ENCODE assay signal across 10 cellular contexts in the genomic region with DNA sequence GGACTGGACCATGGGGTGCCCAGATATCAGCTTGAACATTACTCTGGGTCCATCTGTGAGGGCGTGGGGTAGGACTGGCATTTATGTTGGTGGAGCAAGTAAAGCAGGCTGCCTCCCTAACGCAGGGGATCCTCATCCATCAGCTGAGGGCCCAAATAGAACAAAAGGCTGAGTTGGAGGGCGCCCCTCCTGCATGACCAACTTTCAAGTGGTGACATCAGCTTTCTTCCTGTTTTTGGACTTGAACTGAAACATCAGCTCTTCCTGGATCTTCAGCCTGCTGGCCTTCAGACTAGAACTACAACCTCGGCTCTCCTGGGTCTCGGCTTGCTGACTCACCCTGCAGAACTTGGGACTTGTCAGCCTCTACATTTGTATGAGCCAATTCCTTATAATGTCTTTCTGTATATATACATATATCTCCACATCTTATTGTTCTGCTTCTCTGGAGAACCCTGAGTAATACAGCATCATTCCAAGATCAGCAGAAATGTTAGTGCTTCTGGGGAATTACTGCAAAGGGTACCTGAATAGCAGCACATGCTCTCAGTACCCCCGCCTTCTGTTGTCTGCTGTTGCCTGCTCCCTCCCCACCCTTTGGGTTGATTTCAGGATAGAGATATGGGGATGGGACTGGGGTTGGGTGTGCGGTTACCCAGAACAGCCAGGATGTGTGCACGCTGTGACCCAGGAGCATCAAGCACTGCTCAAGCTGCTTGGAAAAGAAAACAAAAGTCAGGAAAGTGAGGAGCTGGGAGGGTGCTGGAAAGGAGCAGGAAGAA. TPM values are rescaled to one million over a fixed set of nuclear protein-coding genes. Genes with fewer than 3 reads are reported as not detected.
DNase-seq lines count a peak whose midpoint lies in the region; FAIRE-seq and TF ChIP-seq lines count a peak whose summit lies in the region.
"Had no signal": no experiment of that assay in that cellular context is flagged by ENCODE, and none has a peak within 500 bp of the region (broad histone marks: within the 10 kb centered on the region; RNA-seq: fewer than 3 reads in every experiment).

No MANE protein-coding gene starts in this region.

- peaks cover 38% of the 10 kb centered on the region for H3K4me1 ChIP-seq in endothelial cell of umbilical vein (ENCODE audit: control insufficient read depth, extremely low read depth, insufficient read depth, low read length)
- H3K4me1 ChIP-seq in sigmoid colon = peaks cover 0 to 9% (median 3%) of the 10 kb centered on the region in 4 donors
- H3K4me1 ChIP-seq in mammary epithelial cell (ENCODE audit: insufficient read depth, low read length) = peaks cover 6% of the 10 kb centered on the region
- H3K4me1 ChIP-seq: pancreas had no signal

- DNase-seq in NCI-H2171 treated with DMSO at 0.1 percent for 48 hours (lab: John Stamatoyannopoulos, UW) (peak; percentile 12), NCI-H2171 (lab: John Stamatoyannopoulos, UW) (no peak), SIG-M5 (lab: John Stamatoyannopoulos, UW) (peak; percentile 33), endothelial cell of umbilical vein (ENCODE audit: low read depth, low spot score) (peak; percentile 87), sigmoid colon (peak; percentile 65), T1000 (lab: John Stamatoyannopoulos, UW) (no peak), mammary epithelial cell (no peak), DMS 273 (lab: John Stamatoyannopoulos, UW; ENCODE audit: unreplicated experiment) (no peak)
- DNase-seq: pancreas had no signal

- peak; percentile 96 for FAIRE-seq in endothelial cell of umbilical vein (lab: Jason Lieb, UNC)
- FAIRE-seq: pancreas had no signal

- BruUV-seq in endothelial cell of umbilical vein (replicated peaks; lab: Mats Ljungman, UMichigan) (TSS peak; percentile 65), mammary epithelial cell (replicated peaks; lab: Mats Ljungman, UMichigan) (no TSS peak)

- intact Hi-C loops in endothelial cell of umbilical vein (cut with micrococcal nuclease) = no loop called here
- intact Hi-C loops in sigmoid colon (cut with DNase I) = no loop called here
- intact Hi-C loops in mammary epithelial cell (cut with micrococcal nuclease) = no loop called here

- H3K9me3 ChIP-seq in endothelial cell of umbilical vein (replicated peaks; ENCODE audit: control insufficient read depth, insufficient read depth, low read length) (no peaks in the 10 kb centered on the region), sigmoid colon (no peaks in the 10 kb centered on the region), mammary epithelial cell (replicated peaks; ENCODE audit: insufficient read depth, low read length) (no peaks in the 10 kb centered on the region)
- H3K9me3 ChIP-seq: pancreas had no signal

- CTCF ChIA-PET in endothelial cell of umbilical vein (lab: Charles Lee) = interaction anchor here (0.7 to 1.5 kb wide), 6 partner anchors 10 to 71 kb away, joined by 3 to 7 read pairs (median 4); partner anchors contain the start of gene STARD7
- CTCF ChIA-PET in mammary epithelial cell (lab: Charles Lee; ENCODE audit: low non-redundant PET) = no interaction called here

- H3K4me3 ChIP-seq in endothelial cell of umbilical vein (replicated peaks in 1 of 3; ENCODE audit: insufficient read depth in 1 of 3, low read depth in 1 of 3, low read length in 3 of 3) (no peak overlapping the region), sigmoid colon (no peak overlapping the region), mammary epithelial cell (replicated peaks in 1 of 3; ENCODE audit: insufficient read depth in 1 of 3, low read depth in 2 of 3, low read length in 3 of 3) (no peak overlapping the region)
- H3K4me3 ChIP-seq: pancreas had no signal

- dilution Hi-C loops in endothelial cell of umbilical vein (cut with MboI; ENCODE audit: extremely low pct_ligation_motif_present, low sequenced_read_pairs) = no loop called here
- dilution Hi-C loops in mammary epithelial cell (cut with HindIII; ENCODE audit: low sequenced_read_pairs) = no loop called here

- POLR2A ChIA-PET in endothelial cell of umbilical vein (lab: Charles Lee) = interaction anchor here (0.6 to 1.1 kb wide), 3 partner anchors 8 to 38 kb away, joined by 3 to 6 read pairs (median 3); partner anchors contain the start of gene STARD7

- no peak for TF ChIP-seq EP300 in sigmoid colon (IDR thresholded peaks at IDR 0.05)

- 88 to 92% methylated on average over 8 of the region's 8 CpGs for WGBS in sigmoid colon, 2 donors
- WGBS in mammary epithelial cell (ENCODE audit: low coverage, missing lambda C conversion rate) = 92% methylated on average over 7 of the region's 8 CpGs

- H3K9me1 ChIP-seq in endothelial cell of umbilical vein (replicated peaks; ENCODE audit: control insufficient read depth, extremely low read depth, insufficient read depth, low read length) = no peaks in the 10 kb centered on the region

- H3K36me3 ChIP-seq in endothelial cell of umbilical vein (ENCODE audit: control insufficient read depth in 2 of 2, extremely low read depth in 1 of 2, insufficient read depth in 2 of 2, low read length in 2 of 2) (no peaks in the 10 kb centered on the region), sigmoid colon (peaks cover 0 to 3% (median 0%) of the 10 kb centered on the region in 4 donors), mammary epithelial cell (ENCODE audit: insufficient read depth, low read length) (no peaks in the 10 kb centered on the region)
- H3K36me3 ChIP-seq: pancreas had no signal

- H3K9ac ChIP-seq in endothelial cell of umbilical vein (replicated peaks; ENCODE audit: extremely low read depth, insufficient read depth, low read length) (peak overlapping the region; percentile 18), mammary epithelial cell (ENCODE audit: insufficient read depth, low read length) (no peak overlapping the region)

- TF ChIP-seq POLR2A in endothelial cell of umbilical vein (IDR thresholded peaks at IDR 0.05; ENCODE audit: low read depth, low read length) (no peak), sigmoid colon (IDR thresholded peaks at IDR 0.05) (no peak)

- H3K27me3 ChIP-seq in endothelial cell of umbilical vein (ENCODE audit: control insufficient read depth in 2 of 2, insufficient read depth in 2 of 2, low read length in 2 of 2) (no peaks in the 10 kb centered on the region), sigmoid colon (no peaks in the 10 kb centered on the region), mammary epithelial cell (ENCODE audit: insufficient read depth, low read length) (no peaks in the 10 kb centered on the region)
- H3K27me3 ChIP-seq: pancreas had no signal

- H2AFZ ChIP-seq in endothelial cell of umbilical vein (ENCODE audit: low read depth, low read length) = peak overlapping the region; percentile 3
- H2AFZ ChIP-seq in mammary epithelial cell (ENCODE audit: low read depth, low read length) = no peak overlapping the region

- H3K27ac ChIP-seq in endothelial cell of umbilical vein (ENCODE audit: insufficient read depth, low read depth, low read length) = peak overlapping the region; percentile 68
- no peak overlapping the region for H3K27ac ChIP-seq in sigmoid colon
- no peak overlapping the region for H3K27ac ChIP-seq in mammary epithelial cell (ENCODE audit: insufficient read depth, low read depth, low read length)
- H3K27ac ChIP-seq: 22Rv1 had no signal

- TF ChIP-seq CTCF in endothelial cell of umbilical vein (IDR thresholded peaks at IDR 0.05; ENCODE audit: extremely low read depth in 1 of 2, insufficient read depth in 1 of 2, low read depth in 1 of 2, low read length in 2 of 2) = no peak
- TF ChIP-seq CTCF in sigmoid colon (IDR thresholded peaks at IDR 0.05) = no peak
- TF ChIP-seq CTCF in mammary epithelial cell (conservative IDR thresholded peaks at IDR 0.05 in 1 of 2, IDR thresholded peaks at IDR 0.05 in 1 of 2; ENCODE audit: extremely low read depth in 1 of 2, insufficient read depth in 1 of 2, low read depth in 1 of 2, low read length in 2 of 2) = no peak

- in situ Hi-C loops in mammary epithelial cell (cut with MboI; ENCODE audit: low sequenced_read_pairs in 2 of 2) = no loop called here

- H3K79me2 ChIP-seq in endothelial cell of umbilical vein (ENCODE audit: control insufficient read depth, insufficient read depth, low read length) = no peaks in the 10 kb centered on the region
- H3K79me2 ChIP-seq in mammary epithelial cell (ENCODE audit: insufficient read depth, low read length) = no peaks in the 10 kb centered on the region

- H3K4me2 ChIP-seq in endothelial cell of umbilical vein (ENCODE audit: insufficient read depth, low read length) (no peak overlapping the region), mammary epithelial cell (ENCODE audit: insufficient read depth, low read depth, low read length) (no peak overlapping the region)

- H4K20me1 ChIP-seq in endothelial cell of umbilical vein (replicated peaks; ENCODE audit: control insufficient read depth, extremely low read depth, insufficient read depth, low read length) (no peaks in the 10 kb centered on the region), mammary epithelial cell (ENCODE audit: insufficient read depth, low read length) (no peaks in the 10 kb centered on the region)

RNA-seq across cellular contexts. Expression of gene TMEM127, which starts 20.0 kb away (rescaled TPM):
- total RNA-seq in endothelial cell of umbilical vein (41.5 and 48.4 TPM in 2 replicates), sigmoid colon (10 to 100 TPM; 24.6 to 30.5 (median 27.9) TPM), mammary epithelial cell (10 to 100 TPM; 39.9 to 43.8 TPM)
- polyA plus RNA-seq in endothelial cell of umbilical vein (75.7 and 94.0 TPM in 2 replicates), sigmoid colon (10 to 100 TPM; 10.8 to 40.1 (median 12.5) TPM), mammary epithelial cell (47.6 TPM)
- 34.4 and 37.7 TPM in 2 replicates for polyA plus RNA-seq in endothelial cell of umbilical vein (2011; cell fraction: cytosol; rRNA removed)
- polyA plus RNA-seq in endothelial cell of umbilical vein (2011; cell fraction: nucleus; rRNA removed) = 19.7 and 23.1 TPM in 2 replicates
- polyA plus RNA-seq in endothelial cell of umbilical vein (2012) = 36.8 and 38.3 TPM in 2 replicates
- polyA minus RNA-seq in endothelial cell of umbilical vein (80.1 and 89.1 TPM in 2 replicates), mammary epithelial cell (36.5 TPM)
- 13.4 TPM for polyA minus RNA-seq in endothelial cell of umbilical vein (2011; cell fraction: cytosol; rRNA and poly(A)+ RNA removed)
- polyA minus RNA-seq in endothelial cell of umbilical vein (2011; cell fraction: nucleus; rRNA and poly(A)+ RNA removed) = 17.0 and 20.1 TPM in 2 replicates

RNA-seq across cellular contexts. Expression of gene CIAO1, which starts 20.2 kb away (rescaled TPM):
- total RNA-seq in endothelial cell of umbilical vein (64.3 and 70.7 TPM in 2 replicates), sigmoid colon (100 to 1,000 TPM in 2 of 4 donors, 10 to 100 TPM in 2; 77.4 to 110 (median 95.2) TPM), mammary epithelial cell (10 to 100 TPM; 64.5 to 93.9 TPM)
- polyA plus RNA-seq in endothelial cell of umbilical vein (119 and 120 TPM in 2 replicates), sigmoid colon (10 to 100 TPM; 45.6 to 55.0 (median 51.1) TPM), mammary epithelial cell (92.4 TPM)
- polyA plus RNA-seq in endothelial cell of umbilical vein (2011; cell fraction: cytosol; rRNA removed) = 107 and 108 TPM in 2 replicates
- polyA plus RNA-seq in endothelial cell of umbilical vein (2011; cell fraction: nucleus; rRNA removed) = 80.9 and 83.0 TPM in 2 replicates
- 71.2 and 74.6 TPM in 2 replicates for polyA plus RNA-seq in endothelial cell of umbilical vein (2012)
- polyA minus RNA-seq in endothelial cell of umbilical vein (113 TPM in 2 replicates), mammary epithelial cell (108 TPM)
- polyA minus RNA-seq in endothelial cell of umbilical vein (2011; cell fraction: cytosol; rRNA and poly(A)+ RNA removed) = 74.0 TPM
- polyA minus RNA-seq in endothelial cell of umbilical vein (2011; cell fraction: nucleus; rRNA and poly(A)+ RNA removed) = 28.6 and 28.9 TPM in 2 replicates

RNA-seq across cellular contexts. Expression of gene STARD7, which starts 37.2 kb away (rescaled TPM):
- total RNA-seq in endothelial cell of umbilical vein = 107 and 132 TPM in 2 replicates
- polyA plus RNA-seq in endothelial cell of umbilical vein = 48.5 and 61.2 TPM in 2 replicates
- polyA plus RNA-seq in endothelial cell of umbilical vein (2011; cell fraction: cytosol; rRNA removed) = 52.0 and 52.6 TPM in 2 replicates
- 51.8 and 62.4 TPM in 2 replicates for polyA plus RNA-seq in endothelial cell of umbilical vein (2011; cell fraction: nucleus; rRNA removed)
- polyA plus RNA-seq in endothelial cell of umbilical vein (2012) = 78.9 and 93.4 TPM in 2 replicates
- 91.0 and 105 TPM in 2 replicates for polyA minus RNA-seq in endothelial cell of umbilical vein
- polyA minus RNA-seq in endothelial cell of umbilical vein (2011; cell fraction: cytosol; rRNA and poly(A)+ RNA removed) = 80.0 TPM
- polyA minus RNA-seq in endothelial cell of umbilical vein (2011; cell fraction: nucleus; rRNA and poly(A)+ RNA removed) = 51.1 and 56.5 TPM in 2 replicates
- total RNA-seq in sigmoid colon = 10 to 100 TPM; 50.4 to 88.5 (median 73.1) TPM
- 10 to 100 TPM; 39.6 to 74.6 (median 40.5) TPM for polyA plus RNA-seq in sigmoid colon
- 100 to 1,000 TPM in 1 of 2 donors, 10 to 100 TPM in 1; 96.7 to 241 TPM for total RNA-seq in mammary epithelial cell
- polyA plus RNA-seq in mammary epithelial cell = 65.8 TPM
- polyA minus RNA-seq in mammary epithelial cell = 90.8 TPM

RNA-seq across cellular contexts. Expression of gene SNRNP200, which starts 59.5 kb away (rescaled TPM):
- total RNA-seq in endothelial cell of umbilical vein = 117 and 124 TPM in 2 replicates
- polyA plus RNA-seq in endothelial cell of umbilical vein = 142 and 155 TPM in 2 replicates
- polyA plus RNA-seq in endothelial cell of umbilical vein (2011; cell fraction: cytosol; rRNA removed) = 139 and 142 TPM in 2 replicates
- 301 and 322 TPM in 2 replicates for polyA plus RNA-seq in endothelial cell of umbilical vein (2011; cell fraction: nucleus; rRNA removed)
- polyA plus RNA-seq in endothelial cell of umbilical vein (2012) = 94.1 and 116 TPM in 2 replicates
- polyA minus RNA-seq in endothelial cell of umbilical vein = 296 and 312 TPM in 2 replicates
- polyA minus RNA-seq in endothelial cell of umbilical vein (2011; cell fraction: cytosol; rRNA and poly(A)+ RNA removed) = 167 TPM
- 108 and 136 TPM in 2 replicates for polyA minus RNA-seq in endothelial cell of umbilical vein (2011; cell fraction: nucleus; rRNA and poly(A)+ RNA removed)
- total RNA-seq in sigmoid colon = 10 to 100 TPM; 69.4 to 86.1 (median 79.2) TPM
- polyA plus RNA-seq in sigmoid colon = 10 to 100 TPM; 26.8 to 86.5 (median 31.8) TPM
- 10 to 100 TPM; 45.5 to 93.8 TPM for total RNA-seq in mammary epithelial cell
- 108 TPM for polyA plus RNA-seq in mammary epithelial cell
- 191 TPM for polyA minus RNA-seq in mammary epithelial cell

Comparison
In these comparisons a context has a peak if more than half of its experiments do, and no peak if none do; other contexts are left out.
1. DNase-seq: peak in NCI-H2171 treated with DMSO at 0.1 percent for 48 hours (single experiment), SIG-M5 (single experiment), endothelial cell of umbilical vein (single experiment) and sigmoid colon (single experiment); none in NCI-H2171 (single experiment), T1000 (single experiment), mammary epithelial cell (single experiment) and DMS 273 (single experiment).